In the genomic region with DNA sequence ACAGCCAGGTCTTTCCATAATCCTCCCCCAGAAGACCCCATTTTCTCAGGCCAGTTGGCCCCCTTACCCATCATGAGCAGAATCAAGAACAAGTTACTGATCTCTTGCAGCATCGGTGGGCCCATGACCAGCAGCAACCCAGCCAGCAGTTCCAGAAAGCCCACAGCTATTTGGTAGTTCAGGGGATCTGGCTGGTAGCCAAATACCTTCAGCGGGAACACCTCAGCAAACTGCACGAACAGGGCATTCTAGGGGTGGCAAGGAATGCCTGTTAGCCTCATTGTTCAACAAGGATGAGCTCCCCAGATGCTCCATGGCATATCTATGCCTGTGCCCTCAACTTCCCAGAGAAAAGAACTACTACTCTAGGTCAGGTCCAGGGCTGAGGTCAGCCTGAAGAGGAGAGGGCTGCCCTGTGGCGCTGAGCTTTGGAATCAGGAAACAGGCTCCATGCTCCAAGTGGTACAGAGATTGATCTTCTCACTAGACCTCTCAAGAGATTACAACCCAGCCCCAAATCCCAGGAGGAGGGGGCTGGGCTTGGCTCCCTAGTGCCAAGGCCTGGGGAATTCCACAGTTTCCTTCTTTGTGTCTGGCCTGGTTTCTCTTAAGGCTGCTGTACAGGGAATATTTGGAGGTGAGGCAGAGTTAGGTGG, we compare ENCODE assay signal across 8 cellular contexts. TPM values are rescaled to one million over a fixed set of nuclear protein-coding genes. Genes with fewer than 3 reads are reported as not detected.
DNase-seq lines count a peak whose midpoint lies in the region; ATAC-seq, FAIRE-seq and TF ChIP-seq lines count a peak whose summit lies in the region.

No MANE protein-coding gene starts in this region.

- H3K36me3 ChIP-seq in GM23338 (ENCODE audit: insufficient read depth) (no peaks in the 10 kb centered on the region; the same call in 1 of the 2 replicates), small intestine (ENCODE audit: control insufficient read depth in 2 of 2, insufficient read depth in 2 of 2, low read length in 2 of 2) (no peaks in the 10 kb centered on the region)

- no peaks in the 10 kb centered on the region for H3K27me3 ChIP-seq in GM23338 (ENCODE audit: insufficient read depth)
- no peaks in the 10 kb centered on the region for H3K27me3 ChIP-seq in foreskin keratinocyte
- no peaks in the 10 kb centered on the region for H3K27me3 ChIP-seq in small intestine (ENCODE audit: control insufficient read depth in 2 of 2, insufficient read depth in 2 of 2, low read length in 2 of 2)

- POLR2A ChIA-PET in T-cell (lab: Charles Lee) = interaction anchor here in 1 of 2 donors (0.5 kb wide), 1 partner anchor 414 kb away, joined by 4 read pairs; no protein-coding TSS in a partner anchor

- H4K20me1 ChIP-seq in GM23338 (replicated peaks; ENCODE audit: insufficient read depth) = no peaks in the 10 kb centered on the region; the same call in 1 of the 2 replicates

- no peaks in the 10 kb centered on the region for H3K79me2 ChIP-seq in GM23338 (replicated peaks; ENCODE audit: insufficient read depth)

- H3K27ac ChIP-seq in GM23338 (ENCODE audit: low read depth) (no peak overlapping the region), foreskin keratinocyte (peak overlapping the region; percentile 21), small intestine (ENCODE audit: low read depth in 1 of 2, low read length in 1 of 2) (peak overlapping the region; percentile 14 to 91)

- H3F3A ChIP-seq in GM23338 (replicated peaks; ENCODE audit: low read depth) = peaks cover 11% of the 10 kb centered on the region; the same call in 1 of the 2 replicates

- TF ChIP-seq CTCF in GM23338 (conservative IDR thresholded peaks at IDR 0.05; ENCODE audit: low read depth in 2 of 2) (no peak), foreskin keratinocyte (conservative IDR thresholded peaks at IDR 0.05) (no peak)

- H3K4me1 ChIP-seq in GM23338 (ENCODE audit: insufficient read depth) (peaks cover 9% of the 10 kb centered on the region; the same call in 1 of the 2 replicates), foreskin keratinocyte (peaks cover 11% of the 10 kb centered on the region), small intestine (ENCODE audit: control insufficient read depth in 2 of 2, insufficient read depth in 1 of 2, low read depth in 1 of 2, low read length in 1 of 2) (peaks cover 4 to 13% of the 10 kb centered on the region in 2 donors)

- H3K27ac Mint-ChIP-seq in GM23338 (no peak overlapping the region), T-cell (peak overlapping the region; percentile 94 to 96)

- no peaks in the 10 kb centered on the region for H3K9me3 ChIP-seq in small intestine (ENCODE audit: control insufficient read depth, low read depth)

- 52 to 62% (median 54%) methylated on average over 4 of the region's 4 CpGs for WGBS in small intestine, 3 donors

- CTCF ChIA-PET in T-cell (lab: Charles Lee) = no interaction called here

- H3K4me2 ChIP-seq in GM23338 = peak overlapping the region; percentile 92

- H3K27me3 Mint-ChIP-seq in GM23338 (ENCODE audit: insufficient read depth, low read depth, poor library complexity) = peaks cover 2% of the 10 kb centered on the region
- H3K27me3 Mint-ChIP-seq in T-cell = no peaks in the 10 kb centered on the region

- H3K36me3 Mint-ChIP-seq in GM23338 (ENCODE audit: low read depth) (no peaks in the 10 kb centered on the region), T-cell (peaks cover 19% of the 10 kb centered on the region)

- no peak for FAIRE-seq in small intestine (lab: Jason Lieb, UNC)

- ATAC-seq in GM23338 (peak; percentile 20), T-cell (replicated peaks in 1 of 4) (no peak), foreskin keratinocyte (peak; percentile 23), HG03025 (IDR thresholded peaks at IDR 0.05; ENCODE audit: low FRiP score, unreplicated experiment) (no peak)

- no peak overlapping the region; the same call in 1 of the 2 replicates for H2AFZ ChIP-seq in GM23338

- peak overlapping the region; percentile 78 for H3K4me3 ChIP-seq in GM23338
- peak overlapping the region in 1 of 2 donors; percentile 71 for H3K4me3 ChIP-seq in small intestine (ENCODE audit: low read depth in 1 of 2, low read length in 2 of 2)

- H3K9me2 ChIP-seq in GM23338 (ENCODE audit: insufficient read depth) = no peaks in the 10 kb centered on the region

- H3K4me3 Mint-ChIP-seq in GM23338 (peak overlapping the region; percentile 96), T-cell (peak overlapping the region; percentile 93 to 99 (median 97))

- H3K4me1 Mint-ChIP-seq in GM23338 (peaks cover 13% of the 10 kb centered on the region; the same call in 2 of the 3 replicates), T-cell (peaks cover 34 to 65% (median 52%) of the 10 kb centered on the region in 3 donors)

- no peaks in the 10 kb centered on the region for H3K9me3 Mint-ChIP-seq in GM23338
- H3K9me3 Mint-ChIP-seq in T-cell = no peaks in the 10 kb centered on the region

- no peak for DNase-seq in GM23338 (ENCODE audit: low spot score)
- DNase-seq in T-cell = no peak
- DNase-seq in foreskin keratinocyte = peak in 1 of 2 donors; percentile 8
- DNase-seq in small intestine = peak; percentile 14
- DNase-seq in cortex of kidney (lab: John Stamatoyannopoulos, UW) = no peak
- no peak for DNase-seq in NCI-H2171 (lab: John Stamatoyannopoulos, UW)
- DNase-seq in NCI-H1417 treated with DMSO at 0.1 percent for 48 hours (lab: John Stamatoyannopoulos, UW) = no peak

TF ChIP-seq in GM23338, 12 proteins besides CTCF, POLR2A, EP300 and RAD21 (continues in another document):
- TF ChIP-seq, protein P1, sequence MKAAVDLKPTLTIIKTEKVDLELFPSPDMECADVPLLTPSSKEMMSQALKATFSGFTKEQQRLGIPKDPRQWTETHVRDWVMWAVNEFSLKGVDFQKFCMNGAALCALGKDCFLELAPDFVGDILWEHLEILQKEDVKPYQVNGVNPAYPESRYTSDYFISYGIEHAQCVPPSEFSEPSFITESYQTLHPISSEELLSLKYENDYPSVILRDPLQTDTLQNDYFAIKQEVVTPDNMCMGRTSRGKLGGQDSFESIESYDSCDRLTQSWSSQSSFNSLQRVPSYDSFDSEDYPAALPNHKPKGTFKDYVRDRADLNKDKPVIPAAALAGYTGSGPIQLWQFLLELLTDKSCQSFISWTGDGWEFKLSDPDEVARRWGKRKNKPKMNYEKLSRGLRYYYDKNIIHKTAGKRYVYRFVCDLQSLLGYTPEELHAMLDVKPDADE (IDR thresholded peaks at IDR 0.05) = no peak
- TF ChIP-seq ZNF114 (CRISPR knock-in tag; IDR thresholded peaks at IDR 0.05) = no peak

RNA-seq across cellular contexts. Expression of gene TMEM35B, which starts 1.3 kb away (rescaled TPM):
- total RNA-seq in GM23338 (2014; rRNA removed; shearing (Covaris generic)) = 7.6 and 9.1 TPM in 2 replicates
- polyA plus RNA-seq in GM23338 (2016; fragmentation: Nextera tagmentation; extraction: Ambion mirVana) = 27.0 and 27.1 TPM in 2 replicates
- total RNA-seq in T-cell = 10 to 100 TPM; 12.4 to 51.6 (median 41.8) TPM
- 16.2 and 18.7 TPM in 2 replicates for total RNA-seq in foreskin keratinocyte
- polyA plus RNA-seq in foreskin keratinocyte = 23.6 and 27.5 TPM in 2 replicates
- polyA plus RNA-seq in small intestine = 10 to 100 TPM in 2 of 3 donors, 1 to 10 TPM in 1; 5.6 to 41.4 (median 14.6) TPM

RNA-seq across cellular contexts. Expression of gene ZMYM6, which starts 47.9 kb away (rescaled TPM):
- total RNA-seq in GM23338 (2014; rRNA removed; shearing (Covaris generic)) = 12.4 and 16.8 TPM in 2 replicates
- polyA plus RNA-seq in GM23338 (2016; fragmentation: Nextera tagmentation; extraction: Ambion mirVana) (5.8 and 7.0 TPM in 2 replicates), foreskin keratinocyte (3.8 and 4.4 TPM in 2 replicates), small intestine (10 to 100 TPM in 1 of 3 donors, 1 to 10 TPM in 2; 6.6 to 10.7 (median 9.2) TPM)
- total RNA-seq in T-cell (10 to 100 TPM; 28.9 to 36.1 (median 33.9) TPM), foreskin keratinocyte (11.6 and 13.2 TPM in 2 replicates)

RNA-seq across cellular contexts. Expression of gene DLGAP3, which starts 54.4 kb away (rescaled TPM):
- 12.6 and 13.7 TPM in 2 replicates for total RNA-seq in GM23338 (2014; rRNA removed; shearing (Covaris generic))
- polyA plus RNA-seq in GM23338 (2016; fragmentation: Nextera tagmentation; extraction: Ambion mirVana) (7.1 and 7.5 TPM in 2 replicates), foreskin keratinocyte (0.02 TPM in 2 replicates), small intestine (under 1 TPM in 2 of 3 donors, not detected in 1; 0.27 to 0.39 TPM)
- total RNA-seq in T-cell (1 to 10 TPM in 1 of 5 donors, under 1 TPM in 4; 0.78 to 1.6 (median 0.99) TPM), foreskin keratinocyte (0.07 TPM in 1 of 2 replicates, not detected in the other)

Comparison
In these comparisons a context has a peak if more than half of its experiments do, and no peak if none do; other contexts are left out.
1. ATAC-seq: peak in GM23338 (single experiment) and foreskin keratinocyte (single experiment); none in T-cell (0 of 4) and HG03025 (single experiment).